In genomic region chr1:30681782-30682181, GRCh38 we compare ENCODE assay signal across 20 cellular contexts. TPM values are rescaled to one million over a fixed set of nuclear protein-coding genes. Genes with fewer than 3 reads are reported as not detected.
A peak's percentile ranks its signal among the peaks of the same experiment; 100 is the strongest.
DNase-seq lines count a peak whose midpoint lies in the region; ATAC-seq and TF ChIP-seq lines count a peak whose summit lies in the region.
"Had no signal": no experiment of that assay in that cellular context is flagged by ENCODE, and none has a peak within 500 bp of the region (broad histone marks: within the 10 kb centered on the region; RNA-seq: fewer than 3 reads in every experiment).

No MANE protein-coding gene starts in this region.

- TF ChIP-seq POLR2A in vagina (IDR thresholded peaks at IDR 0.05): no peak

- peaks cover 3% of the 10 kb centered on the region for H3K9me3 ChIP-seq in WERI-Rb-1 (ENCODE audit: severe bottlenecking)
- peaks cover 9% of the 10 kb centered on the region for H3K9me3 ChIP-seq in mesenchymal stem cell (ENCODE audit: control insufficient read depth, low read length)
- H3K9me3 ChIP-seq in vagina: no peaks in the 10 kb centered on the region
- H3K9me3 ChIP-seq in left lung: peaks cover 0 to 8% of the 10 kb centered on the region in 2 donors
- H3K9me3 ChIP-seq: SJSA1 had no signal

- no peak overlapping the region for H4K8ac ChIP-seq in mesenchymal stem cell (ENCODE audit: low read length)

- H2BK12ac ChIP-seq in mesenchymal stem cell (ENCODE audit: low read length in 2 of 2): no peak overlapping the region

- H3K4me3 Mint-ChIP-seq in activated T-helper 17 cell treated with anti-CD3 and anti-CD28 coated beads, Interleukin-2, amount 50 U/mL, for 72 hours: no peak overlapping the region
- H3K4me3 Mint-ChIP-seq: CD8-positive, alpha-beta T cell had no signal

- H3K4me1 Mint-ChIP-seq in activated T-helper 17 cell treated with anti-CD3 and anti-CD28 coated beads, Interleukin-2, amount 50 U/mL, for 72 hours: peaks cover 5% of the 10 kb centered on the region

- H3K27me3 ChIP-seq in WERI-Rb-1 (ENCODE audit: insufficient read depth, low read depth, severe bottlenecking) (no peaks in the 10 kb centered on the region), mesenchymal stem cell (ENCODE audit: control insufficient read depth in 1 of 2, insufficient read depth in 1 of 2, low read length in 2 of 2) (peaks cover 10 to 52% of the 10 kb centered on the region in 2 experiments), vagina (no peaks in the 10 kb centered on the region), left lung (peaks cover 28 to 75% of the 10 kb centered on the region in 2 donors)
- H3K27me3 ChIP-seq: SJSA1 had no signal

- H3K27ac ChIP-seq in WERI-Rb-1 (no peak overlapping the region), mesenchymal stem cell (ENCODE audit: low read length, poor library complexity, severe bottlenecking) (no peak overlapping the region), vagina (peak overlapping the region; percentile 97), left lung (no peak overlapping the region)
- H3K27ac ChIP-seq: 22Rv1, KMS-11, SJSA1 had no signal

- no peak overlapping the region for H3K14ac ChIP-seq in mesenchymal stem cell (ENCODE audit: low read length in 2 of 2)

- no peak overlapping the region for H3K4me2 ChIP-seq in mesenchymal stem cell (ENCODE audit: low read length, poor library complexity, severe bottlenecking)
- H3K4me2 ChIP-seq: KMS-11 had no signal

- H3K36me3 ChIP-seq in WERI-Rb-1: no peaks in the 10 kb centered on the region
- no peaks in the 10 kb centered on the region for H3K36me3 ChIP-seq in mesenchymal stem cell (ENCODE audit: control insufficient read depth in 1 of 2, insufficient read depth in 2 of 2, low read depth in 1 of 2, low read length in 2 of 2)
- H3K36me3 ChIP-seq in vagina: no peaks in the 10 kb centered on the region
- H3K36me3 ChIP-seq in left lung: no peaks in the 10 kb centered on the region
- H3K36me3 ChIP-seq: SJSA1 had no signal

- H2BK15ac ChIP-seq in mesenchymal stem cell (ENCODE audit: low read depth, poor library complexity, severe bottlenecking): no peak overlapping the region

- H3K9me3 Mint-ChIP-seq in activated T-helper 17 cell treated with anti-CD3 and anti-CD28 coated beads, Interleukin-2, amount 50 U/mL, for 72 hours: no peaks in the 10 kb centered on the region
- H3K9me3 Mint-ChIP-seq: CD8-positive, alpha-beta T cell had no signal

- H2AFZ ChIP-seq in mesenchymal stem cell (ENCODE audit: low read depth, low read length): no peak overlapping the region

- H3K18ac ChIP-seq in mesenchymal stem cell (ENCODE audit: low read depth in 1 of 2, low read length in 2 of 2): no peak overlapping the region

- no peaks in the 10 kb centered on the region for H3K79me1 ChIP-seq in mesenchymal stem cell (replicated peaks; ENCODE audit: low read length, poor library complexity, severe bottlenecking)

- H3K36me3 Mint-ChIP-seq in activated T-helper 17 cell treated with anti-CD3 and anti-CD28 coated beads, Interleukin-2, amount 50 U/mL, for 72 hours (ENCODE audit: low read depth): no peaks in the 10 kb centered on the region
- H3K36me3 Mint-ChIP-seq: CD8-positive, alpha-beta T cell had no signal

- no peak overlapping the region for H2BK5ac ChIP-seq in mesenchymal stem cell (ENCODE audit: low read depth, low read length, poor library complexity, severe bottlenecking)

- TF ChIP-seq CTCF in WERI-Rb-1 (IDR thresholded peaks at IDR 0.05; ENCODE audit: low read depth, low read length): no peak
- TF ChIP-seq CTCF in vagina (IDR thresholded peaks at IDR 0.05): no peak
- no peak for TF ChIP-seq CTCF in left lung (IDR thresholded peaks at IDR 0.05)

- H3K4me1 ChIP-seq in mesenchymal stem cell (ENCODE audit: control insufficient read depth, insufficient read depth, low read depth, low read length): peaks cover 8% of the 10 kb centered on the region
- peaks cover 48% of the 10 kb centered on the region for H3K4me1 ChIP-seq in vagina
- no peaks in the 10 kb centered on the region for H3K4me1 ChIP-seq in left lung
- H3K4me1 ChIP-seq: SJSA1 had no signal

- H3K27ac Mint-ChIP-seq in activated T-helper 17 cell treated with anti-CD3 and anti-CD28 coated beads, Interleukin-2, amount 50 U/mL, for 72 hours: no peak overlapping the region
- H3K27ac Mint-ChIP-seq: CD8-positive, alpha-beta T cell had no signal

- no peak overlapping the region for H2BK120ac ChIP-seq in mesenchymal stem cell (ENCODE audit: low read depth, low read length)

- no peak overlapping the region for H3K4ac ChIP-seq in mesenchymal stem cell (ENCODE audit: low read depth in 1 of 2, low read length in 2 of 2)

- no peak overlapping the region for H4K91ac ChIP-seq in mesenchymal stem cell (ENCODE audit: low read length)

- H2AK5ac ChIP-seq in mesenchymal stem cell (ENCODE audit: low read length, severe bottlenecking): no peak overlapping the region

- intact Hi-C loops in vagina (cut with DNase I) (loop anchor here (2.0 kb wide), 1 partner anchor 77 kb away; no protein-coding TSS in a partner anchor), left lung (cut with DNase I) (no loop called here)

- peak overlapping the region; percentile 17 for H3K9ac ChIP-seq in mesenchymal stem cell (ENCODE audit: low read length)
- H3K9ac ChIP-seq: KMS-11 had no signal

- DNase-seq in NCI-H1092 treated with DMSO at 0.1 percent for 48 hours (lab: John Stamatoyannopoulos, UW) (peak; percentile 18), NCI-H1092 (lab: John Stamatoyannopoulos, UW) (no peak), WERI-Rb-1 (peak; percentile 0), mesenchymal stem cell (no peak), vagina (ENCODE audit: extremely low spot score in 2 of 2) (no peak), NCI-H446 treated with DMSO at 0.1 percent for 48 hours (lab: John Stamatoyannopoulos, UW) (no peak), left lung (no peak)
- DNase-seq: ACHN; C1 segment of cervical spinal cord; CD8-positive, alpha-beta T cell; IMR-90; MV-4-11; NCI-H1694 treated with DMSO at 0.1 percent for 48 hours; NCI-H510A treated with DMSO at 0.1 percent for 48 hours; NCI-H748 treated with DMSO at 0.1 percent for 48 hours had no signal

- H3K4me3 ChIP-seq in WERI-Rb-1 (ENCODE audit: low read depth, low read length) (no peak overlapping the region), mesenchymal stem cell (ENCODE audit: insufficient read depth in 1 of 2, low read depth in 1 of 2, low read length in 2 of 2) (no peak overlapping the region), vagina (no peak overlapping the region), left lung (no peak overlapping the region)
- H3K4me3 ChIP-seq: SJSA1 had no signal

- WGBS in mesenchymal stem cell: 81% methylated on average over 2 of the region's 3 CpGs

- no peak for ATAC-seq in left lung
- ATAC-seq in activated T-helper 17 cell treated with anti-CD3 and anti-CD28 coated beads, Interleukin-2, amount 50 U/mL, for 72 hours (replicated peaks): no peak
- ATAC-seq: CD8-positive, alpha-beta T cell; Right ventricle myocardium inferior had no signal

- H3K23ac ChIP-seq in mesenchymal stem cell (ENCODE audit: low read length in 2 of 2): no peak overlapping the region

- H3K27me3 Mint-ChIP-seq in activated T-helper 17 cell treated with anti-CD3 and anti-CD28 coated beads, Interleukin-2, amount 50 U/mL, for 72 hours: peaks cover 38% of the 10 kb centered on the region

RNA-seq across cellular contexts. Expression of gene MATN1, which starts 41.6 kb away (rescaled TPM):
- polyA plus RNA-seq in mesenchymal stem cell (2013, experiment 1 of 2): 0.03 TPM
- 0.04 TPM for polyA plus RNA-seq in mesenchymal stem cell (2013, experiment 2 of 2)
- total RNA-seq in vagina: 0.49 TPM
- under 1 TPM in 1 of 2 donors, not detected in 1; 0.08 TPM for total RNA-seq in left lung
- under 1 TPM; 0.26 to 0.52 TPM for total RNA-seq in activated T-helper 17 cell treated with anti-CD3 and anti-CD28 coated beads, Interleukin-2, amount 50 U/mL, for 72 hours
- total RNA-seq: IMR-90, Right ventricle myocardium inferior had no signal

Comparison
In these comparisons a context has a peak if more than half of its experiments do, and no peak if none do; other contexts are left out.
1. DNase-seq: peak in NCI-H1092 treated with DMSO at 0.1 percent for 48 hours (single experiment) and WERI-Rb-1 (single experiment); none in NCI-H1092 (single experiment), mesenchymal stem cell (single experiment), vagina (0 of 2), NCI-H446 treated with DMSO at 0.1 percent for 48 hours (single experiment) and left lung (0 of 2).